In the genomic region with DNA sequence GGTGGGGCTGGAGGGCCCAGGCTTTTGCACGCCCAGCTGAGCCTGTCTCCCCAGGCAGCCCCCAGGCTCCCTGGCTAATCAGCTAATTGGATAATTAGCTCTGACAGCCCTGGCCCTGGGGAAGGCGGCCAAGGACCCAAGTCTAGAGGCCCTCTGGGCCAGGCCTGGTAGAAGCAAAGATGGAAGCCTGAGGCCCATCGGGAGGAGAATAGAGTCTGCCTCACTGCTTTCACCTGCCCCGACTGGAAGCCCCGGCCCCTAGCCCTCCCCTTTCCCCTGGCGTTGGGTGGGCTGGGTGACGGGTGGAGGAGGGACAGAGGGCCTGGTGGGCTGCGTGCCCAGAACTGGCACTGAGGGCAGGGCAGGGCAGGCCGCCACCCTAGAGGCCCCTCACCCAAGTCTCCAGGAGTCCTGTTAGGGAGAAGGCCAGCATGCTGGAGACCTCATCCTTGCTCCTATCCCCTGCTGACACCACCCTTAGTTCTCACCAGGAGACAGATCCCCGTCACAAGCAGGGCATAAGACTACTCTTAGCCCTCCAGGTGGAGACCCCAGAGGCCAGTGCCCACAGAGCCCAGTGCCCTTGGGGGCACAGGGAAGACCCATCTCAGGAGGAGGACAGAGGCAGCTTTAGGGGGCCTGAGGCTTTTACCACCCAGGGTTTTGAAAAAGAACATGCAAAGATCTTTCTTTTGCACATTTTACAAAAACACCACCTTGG, we compare ENCODE assay signal across 15 cellular contexts. TPM values are rescaled to one million over a fixed set of nuclear protein-coding genes. Genes with fewer than 3 reads are reported as not detected.
DNase-seq lines count a peak whose midpoint lies in the region; ATAC-seq, FAIRE-seq and TF ChIP-seq lines count a peak whose summit lies in the region.
"Had no signal": no experiment of that assay in that cellular context is flagged by ENCODE, and none has a peak within 500 bp of the region (broad histone marks: within the 10 kb centered on the region; RNA-seq: fewer than 3 reads in every experiment).

No MANE protein-coding gene starts in this region.

- WGBS in esophagus muscularis mucosa: 85% methylated on average over 9 of the region's 10 CpGs
- 93 to 96% methylated on average over 10 of the region's 10 CpGs for WGBS in pancreas, 2 donors

- intact Hi-C loops in esophagus muscularis mucosa (cut with DNase I): loop anchor here (2.0 kb wide), 1 partner anchor 28 kb away; no protein-coding TSS in a partner anchor
- intact Hi-C loops in posterior cingulate gyrus (cut with DNase I): loop anchor here (5.0 kb wide), 1 partner anchor 58 kb away; no protein-coding TSS in a partner anchor
- intact Hi-C loops in pancreas (cut with DNase I): loop anchor here in 2 of 3 donors (5.0 kb wide), 1 partner anchor 113 kb away; no protein-coding TSS in a partner anchor

- H3K4me1 ChIP-seq in esophagus muscularis mucosa: peaks cover 62 to 81% (median 78%) of the 10 kb centered on the region in 4 donors
- H3K4me1 ChIP-seq in pancreas: no peaks in the 10 kb centered on the region

- no peak overlapping the region for H3K4me3 ChIP-seq in esophagus muscularis mucosa
- no peak overlapping the region for H3K4me3 ChIP-seq in skin epidermis
- H3K4me3 ChIP-seq in pancreas: no peak overlapping the region

- peak overlapping the region; percentile 79 to 90 (median 86) for H3K27ac ChIP-seq in esophagus muscularis mucosa (replicated peaks in 1 of 4)
- H3K27ac ChIP-seq in skin epidermis: peak overlapping the region in 13 of 21 experiments; percentile 50 to 91 (median 71)
- no peak overlapping the region for H3K27ac ChIP-seq in pancreas
- H3K27ac ChIP-seq: neutrophil had no signal

- TF ChIP-seq EP300 in esophagus muscularis mucosa (IDR thresholded peaks at IDR 0.05): no peak

- ATAC-seq in GM18870 (IDR thresholded peaks at IDR 0.05; ENCODE audit: unreplicated experiment): no peak
- ATAC-seq in pancreas: no peak
- ATAC-seq: PC-3 had no signal

- no peaks in the 10 kb centered on the region for H3K9me3 ChIP-seq in esophagus muscularis mucosa
- no peaks in the 10 kb centered on the region for H3K9me3 ChIP-seq in pancreas
- H3K9me3 ChIP-seq: neutrophil had no signal

- no peak for TF ChIP-seq POLR2A in esophagus muscularis mucosa (IDR thresholded peaks at IDR 0.05; ENCODE audit: low read depth)

- no peak for FAIRE-seq in pancreas (lab: Jason Lieb, UNC)

- H3K36me3 ChIP-seq in esophagus muscularis mucosa (peaks cover 5 to 48% (median 40%) of the 10 kb centered on the region in 4 donors), pancreas (peaks cover 0 to 10% (median 0%) of the 10 kb centered on the region in 3 donors)
- H3K36me3 ChIP-seq: neutrophil had no signal

- TF ChIP-seq CTCF in esophagus muscularis mucosa (IDR thresholded peaks at IDR 0.05): no peak
- no peak for TF ChIP-seq CTCF in pancreas (IDR thresholded peaks at IDR 0.05)

- peak; percentile 75 for DNase-seq in D341Med (ENCODE audit: low spot score)
- DNase-seq in NCI-H82 treated with DMSO at 0.1 percent for 48 hours (lab: John Stamatoyannopoulos, UW; ENCODE audit: unreplicated experiment): peak; percentile 70
- no peak for DNase-seq in esophagus muscularis mucosa (ENCODE audit: extremely low spot score)
- DNase-seq in posterior cingulate gyrus: no peak
- DNase-seq in activated CD4-positive, alpha-beta T cell treated with anti-CD3 and anti-CD28 coated beads, Interleukin-2, amount 50 U/mL, for 4 hours: no peak
- DNase-seq in pancreas: no peak
- DNase-seq: activated CD8-positive, alpha-beta memory T cell treated with anti-CD3 and anti-CD28 coated beads for 24 hours; activated naive CD4-positive, alpha-beta T cell treated with anti-CD3 and anti-CD28 coated beads, Interleukin-2, amount 10 ng/mL, durations not matched to agents 7 days and 5 days; PC-3; stimulated activated CD4-positive, alpha-beta T cell treated with anti-CD3 and anti-CD28 coated beads, Interleukin-2, amount 100 ng/mL, for 48 hours; stimulated activated naive CD4-positive, alpha-beta T cell; T1000 had no signal

- no peaks in the 10 kb centered on the region for H3K27me3 ChIP-seq in esophagus muscularis mucosa
- H3K27me3 ChIP-seq in pancreas: no peaks in the 10 kb centered on the region

RNA-seq across cellular contexts. Expression of a gene that starts 12.0 kb away (rescaled TPM):
- 10 to 100 TPM; 11.9 to 20.2 (median 17.0) TPM for total RNA-seq in esophagus muscularis mucosa
- total RNA-seq in pancreas: 1 to 10 TPM in 4 of 6 donors, under 1 TPM in 2; 0.51 to 5.5 (median 1.7) TPM
- polyA plus RNA-seq in pancreas: 1 to 10 TPM; 2.6 to 3.6 TPM

RNA-seq across cellular contexts. Expression of a gene that starts 25.9 kb away (rescaled TPM):
- total RNA-seq in esophagus muscularis mucosa (10 to 100 TPM; 21.4 to 27.6 (median 26.9) TPM), pancreas (10 to 100 TPM; 12.7 to 29.2 (median 19.1) TPM)
- polyA plus RNA-seq in pancreas: 100 to 1,000 TPM in 1 of 2 donors, 10 to 100 TPM in 1; 85.5 to 108 TPM

RNA-seq across cellular contexts. Expression of a gene that starts 27.4 kb away (rescaled TPM):
- 10 to 100 TPM; 24.5 to 61.6 (median 29.6) TPM for total RNA-seq in esophagus muscularis mucosa
- total RNA-seq in pancreas: 10 to 100 TPM in 5 of 6 donors, 1 to 10 TPM in 1; 9.8 to 25.3 (median 14.1) TPM
- 10 to 100 TPM in 1 of 2 donors, 1 to 10 TPM in 1; 7.0 to 19.8 TPM for polyA plus RNA-seq in pancreas

RNA-seq across cellular contexts. Expression of a gene that starts 59.5 kb away (rescaled TPM):
- total RNA-seq in esophagus muscularis mucosa (10 to 100 TPM; 50.2 to 62.6 (median 56.6) TPM), pancreas (10 to 100 TPM; 14.0 to 24.6 (median 17.0) TPM)
- polyA plus RNA-seq in pancreas: 10 to 100 TPM; 61.4 to 73.5 TPM

RNA-seq across cellular contexts. Expression of a gene that starts 59.5 kb away (rescaled TPM):
- total RNA-seq in esophagus muscularis mucosa: 100 to 1,000 TPM in 1 of 4 donors, 10 to 100 TPM in 3; 29.1 to 144 (median 62.3) TPM
- total RNA-seq in pancreas: 10 to 100 TPM; 32.4 to 59.2 (median 37.7) TPM
- 100 to 1,000 TPM in 1 of 2 donors, 10 to 100 TPM in 1; 80.7 to 179 TPM for polyA plus RNA-seq in pancreas

Comparison
In these comparisons a context has a peak if more than half of its experiments do, and no peak if none do; other contexts are left out.
1. DNase-seq: peak in D341Med (single experiment) and NCI-H82 treated with DMSO at 0.1 percent for 48 hours (single experiment); none in esophagus muscularis mucosa (single experiment), posterior cingulate gyrus (0 of 10), activated CD4-positive, alpha-beta T cell treated with anti-CD3 and anti-CD28 coated beads, Interleukin-2, amount 50 U/mL, for 4 hours (0 of 2) and pancreas (0 of 6).
2. H3K27ac ChIP-seq: peak in esophagus muscularis mucosa (4 of 4) and skin epidermis (13 of 21); none in pancreas (0 of 4).